Comparison of ENCODE assay signal across 11 cellular contexts in genomic region chrX:6449946-6450345, GRCh38.
"Had no signal": no experiment of that assay in that cellular context is flagged by ENCODE, and none has a peak within 500 bp of the region (broad histone marks: within the 10 kb centered on the region; RNA-seq: fewer than 3 reads in every experiment).

No MANE protein-coding gene starts in this region.

- H3K36me3 ChIP-seq: HAP-1 had no signal

- H3K4me3 ChIP-seq: GM23248, GM23338, HAP-1 had no signal

- FAIRE-seq: H1, H54 had no signal

- DNase-seq: GM23248, GOT3, H7, H9, HCEC 1CT, HFFc6 had no signal

- H3K27ac ChIP-seq: GM23248 had no signal

- H3K4me1 ChIP-seq: HAP-1 had no signal

- H3K9me3 ChIP-seq: HAP-1 had no signal

- ATAC-seq: GM23338, HCT116 had no signal
